Comparison of ENCODE assay signal across 8 cellular contexts in the genomic region with DNA sequence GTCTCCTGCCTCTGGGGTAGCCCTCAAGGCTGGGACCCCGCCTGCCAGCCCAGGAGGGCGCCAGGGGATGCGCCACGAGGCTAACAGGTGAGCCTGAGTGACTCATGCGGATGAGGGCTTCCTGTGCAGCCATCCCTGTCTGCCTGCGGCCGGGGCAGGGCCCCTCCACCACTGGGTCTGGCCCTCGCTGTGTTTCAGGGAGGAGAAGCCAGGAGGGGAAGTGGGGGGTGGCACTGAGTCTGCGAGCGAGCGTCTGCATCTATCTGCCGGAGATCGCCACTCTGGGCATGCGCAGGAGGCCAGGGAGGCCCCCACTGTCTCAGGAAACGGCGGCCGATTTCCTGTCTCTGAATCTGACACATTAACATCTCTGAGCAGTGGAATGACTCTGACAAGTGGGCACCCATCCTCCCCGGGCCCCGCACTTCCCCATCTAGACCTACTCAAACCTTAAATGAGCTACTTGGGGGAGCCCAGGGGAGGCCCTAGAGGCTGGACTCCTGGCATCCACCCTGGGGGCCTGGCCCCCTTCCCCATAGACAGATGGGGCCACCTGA. TPM values are rescaled to one million over a fixed set of nuclear protein-coding genes. Genes with fewer than 3 reads are reported as not detected.
DNase-seq lines count a peak whose midpoint lies in the region; ATAC-seq and TF ChIP-seq lines count a peak whose summit lies in the region.

No MANE protein-coding gene starts in this region.

- in situ Hi-C loops in GM13976 (cut with MboI; ENCODE audit: low sequenced_read_pairs, unreplicated experiment): no loop called here

- peak overlapping the region; percentile 79 for H3K27ac ChIP-seq in cingulate gyrus (ENCODE audit: low read depth, low read length)
- peak overlapping the region; percentile 93 to 96 for H3K27ac ChIP-seq in left lung

- H3K4me3 ChIP-seq in left lung: peak overlapping the region in 1 of 2 donors; percentile 5

- DNase-seq in GM13976 (ENCODE audit: low spot score) (peak; percentile 100), NCI-H146 (lab: John Stamatoyannopoulos, UW) (peak; percentile 38), left lung (peak; percentile 93 to 94), retina (no peak)
- DNase-seq in stimulated activated CD4-positive, alpha-beta T cell treated with anti-CD3 and anti-CD28 coated beads, Interleukin-4, amount 100 ng/mL, for 48 hours (ENCODE audit: low read depth in 2 of 2): peak; percentile 98 to 99

- peak; percentile 69 for ATAC-seq in HG02623 (IDR thresholded peaks at IDR 0.05; ENCODE audit: unreplicated experiment)
- ATAC-seq in activated CD4-positive, CD25-positive, alpha-beta regulatory T cell treated with anti-CD3 and anti-CD28 coated beads, Interleukin-2, amount 50 U/mL, for 24 hours: peak; percentile 92 to 93
- ATAC-seq in left lung: peak; percentile 56

- intact Hi-C loops in left lung (cut with DNase I): no loop called here

- H3K36me3 ChIP-seq in left lung: peaks cover 0 to 37% of the 10 kb centered on the region in 2 donors

- H3K4me1 ChIP-seq in left lung: peaks cover 25 to 43% of the 10 kb centered on the region in 2 donors

- TF ChIP-seq CTCF in GM13976 (IDR thresholded peaks at IDR 0.05; ENCODE audit: borderline replicate concordance, control extremely low read depth, extremely low read depth, insufficient read depth, missing control alignments): no peak
- TF ChIP-seq CTCF in left lung (IDR thresholded peaks at IDR 0.05): no peak

- H3K27me3 ChIP-seq in left lung: no peaks in the 10 kb centered on the region

- no peaks in the 10 kb centered on the region for H3K9me3 ChIP-seq in left lung

RNA-seq across cellular contexts. Expression of gene RFX1, which starts 19.7 kb away (rescaled TPM):
- total RNA-seq in left lung: 10 to 100 TPM; 16.3 to 17.4 TPM

RNA-seq across cellular contexts. Expression of gene DCAF15, which starts 34.1 kb away (rescaled TPM):
- total RNA-seq in left lung: 10 to 100 TPM; 20.2 to 32.5 TPM

RNA-seq across cellular contexts. Expression of gene RLN3, which starts 41.5 kb away (rescaled TPM):
- total RNA-seq in left lung: not detected

RNA-seq across cellular contexts. Expression of gene IL27RA, which starts 45.1 kb away (rescaled TPM):
- total RNA-seq in left lung: 10 to 100 TPM; 14.0 to 17.4 TPM

RNA-seq across cellular contexts. Expression of gene PODNL1, which starts 48.2 kb away (rescaled TPM):
- total RNA-seq in left lung: 10 to 100 TPM in 1 of 2 donors, 1 to 10 TPM in 1; 1.3 to 17.9 TPM
